8 cellular contexts compared by ENCODE assay signal in genomic region chr1:87328121-87329050, GRCh38. TPM values are rescaled to one million over a fixed set of nuclear protein-coding genes. Genes with fewer than 3 reads are reported as not detected.
A peak's percentile ranks its signal among the peaks of the same experiment; 100 is the strongest.
DNase-seq lines count a peak whose midpoint lies in the region; ATAC-seq and TF ChIP-seq lines count a peak whose summit lies in the region.

Gene LMO4, plus strand, starts transcription at chr1:87328880. Its CDS starts 3,136 bp downstream, at chr1:87332016.

- peak; percentile 72 to 94 (median 80) for TF ChIP-seq POLR2A in spleen (IDR thresholded peaks at IDR 0.05)

- ATAC-seq in GM19043 (IDR thresholded peaks at IDR 0.05; ENCODE audit: low read depth, unreplicated experiment) (peak; percentile 71), HG03354 (IDR thresholded peaks at IDR 0.05; ENCODE audit: poor library complexity, severe bottlenecking, unreplicated experiment) (peak; percentile 80)

- H3K36me3 ChIP-seq in spleen: peaks cover 0 to 13% (median 0%) of the 10 kb centered on the region in 6 donors

- peak in 2 of 11 experiments; percentile 4 to 8 for TF ChIP-seq CTCF in spleen (IDR thresholded peaks at IDR 0.05 in 8 of 11, conservative IDR thresholded peaks at IDR 0.05 in 3 of 11)

- peak within 1 kb of the TSS; percentile 58 to 91 (median 74) for H3K4me3 ChIP-seq in spleen

- H3K27ac ChIP-seq in spleen: peak within 1 kb of the TSS; percentile 94 to 98 (median 96)

- no peaks in the 10 kb centered on the region for H3K27me3 ChIP-seq in spleen (replicated peaks in 1 of 7)

- H3K4me1 ChIP-seq in spleen: peaks cover 10 to 55% (median 40%) of the 10 kb centered on the region in 6 donors

- 0 to 1% (median 1%) methylated on average over 56 to 110 of the region's 110 CpGs for WGBS in spleen, 5 donors

- DNase-seq in AG20443 (ENCODE audit: low spot score) (peak; percentile 94), NCI-H446 (lab: John Stamatoyannopoulos, UW) (peak; percentile 97 to 98), inferior parietal cortex (ENCODE audit: extremely low spot score) (peak; percentile 96), spleen (peak; percentile 97)
- peak in 3 of 4 experiments; percentile 9 to 48 (median 35) for DNase-seq in activated CD4-positive, CD25-positive, alpha-beta regulatory T cell (lab: John Stamatoyannopoulos, UW)
- peak; percentile 79 for DNase-seq in central memory CD4-positive, alpha-beta T cell

- no peaks in the 10 kb centered on the region for H3K9me3 ChIP-seq in spleen

- intact Hi-C loops in spleen (cut with DNase I; ENCODE audit: low total_unique reads): loop anchor here (10.0 kb wide), 1 partner anchor 626 kb away; no protein-coding TSS in a partner anchor

RNA-seq across cellular contexts. Expression of gene LMO4, which starts in this region (rescaled TPM):
- total RNA-seq in spleen: 10 to 100 TPM; 31.2 to 63.0 (median 45.8) TPM
- 10 to 100 TPM; 37.1 to 63.8 (median 50.3) TPM for polyA plus RNA-seq in spleen

Comparison
In these comparisons a context has a peak if more than half of its experiments do, and no peak if none do; other contexts are left out.
1. Peak in every context shown above with its lines: DNase-seq, ATAC-seq, H3K4me3 ChIP-seq and H3K27ac ChIP-seq.
2. DNase-seq: peak in every context shown above with its lines; median percentile 98 in NCI-H446; 97 in spleen; 96 in inferior parietal cortex; 94 in AG20443; 79 in central memory CD4-positive, alpha-beta T cell; 35 in activated CD4-positive, CD25-positive, alpha-beta regulatory T cell.